8 cellular contexts compared by ENCODE assay signal in genomic region chr6:25017932-25018581, GRCh38.
DNase-seq lines count a peak whose midpoint lies in the region; ATAC-seq and TF ChIP-seq lines count a peak whose summit lies in the region.

No MANE protein-coding gene starts in this region.

- TF ChIP-seq CTCF in DOHH2 (IDR thresholded peaks at IDR 0.05; ENCODE audit: low read depth, low read length, poor library complexity, severe bottlenecking) (peak; percentile 91), HFF-Myc (IDR thresholded peaks at IDR 0.05; ENCODE audit: low read depth, low read length, missing control alignments) (peak; percentile 72), epithelial cell of proximal tubule (conservative IDR thresholded peaks at IDR 0.05; ENCODE audit: low read depth, low read length) (peak; percentile 89)

- POLR2A ChIA-PET in naive thymus-derived CD4-positive, alpha-beta T cell (lab: Charles Lee) = interaction anchor here (0.6 to 7.7 kb wide), 37 partner anchors 9 to 434 kb away, joined by 3 to 84 read pairs (median 4); partner anchors contain the start of gene RIPOR2

- H3K27ac ChIP-seq in DOHH2 (ENCODE audit: low read depth, low read length) = no peak overlapping the region
- peak overlapping the region; percentile 61 for H3K27ac ChIP-seq in naive thymus-derived CD4-positive, alpha-beta T cell (ENCODE audit: low read depth, low read length)

- H3K9me3 Mint-ChIP-seq in naive thymus-derived CD4-positive, alpha-beta T cell = no peaks in the 10 kb centered on the region

- H3K36me3 ChIP-seq in DOHH2 (ENCODE audit: control insufficient read depth, low read length) = no peaks in the 10 kb centered on the region
- no peaks in the 10 kb centered on the region for H3K36me3 ChIP-seq in naive thymus-derived CD4-positive, alpha-beta T cell (ENCODE audit: control insufficient read depth in 2 of 3, insufficient read depth in 3 of 3, low read length in 3 of 3)

- no peaks in the 10 kb centered on the region for H4K20me1 ChIP-seq in DOHH2 (ENCODE audit: control insufficient read depth, insufficient read depth, low read depth, low read length)

- peaks cover 25 to 47% (median 39%) of the 10 kb centered on the region in 7 donors for H3K4me1 Mint-ChIP-seq in naive thymus-derived CD4-positive, alpha-beta T cell

- H3K9me3 ChIP-seq in DOHH2 (ENCODE audit: control insufficient read depth, insufficient read depth, low read length) = no peaks in the 10 kb centered on the region
- no peaks in the 10 kb centered on the region for H3K9me3 ChIP-seq in naive thymus-derived CD4-positive, alpha-beta T cell (ENCODE audit: control insufficient read depth in 2 of 3, low read length in 3 of 3)

- no peaks in the 10 kb centered on the region for H3K79me2 ChIP-seq in DOHH2 (ENCODE audit: control insufficient read depth, low read length)

- DNase-seq in HFF-Myc (ENCODE audit: extremely low read depth, low read depth) (no peak), NCI-H82 treated with DMSO at 0.1 percent for 48 hours (lab: John Stamatoyannopoulos, UW; ENCODE audit: unreplicated experiment) (peak; percentile 9), epithelial cell of proximal tubule (ENCODE audit: low read depth) (peak; percentile 51), stromal cell of bone marrow (ENCODE audit: low read depth) (peak; percentile 36), NCI-H2107 (lab: John Stamatoyannopoulos, UW) (no peak)
- peak; percentile 66 to 71 for DNase-seq in activated CD8-positive, alpha-beta memory T cell treated with anti-CD3 and anti-CD28 coated beads for 1 hour (ENCODE audit: extremely low read depth in 1 of 2, low read depth in 1 of 2)
- DNase-seq in naive thymus-derived CD4-positive, alpha-beta T cell = peak; percentile 52 to 86 (median 81)

- H3K27me3 ChIP-seq in DOHH2 (ENCODE audit: control insufficient read depth, low read length) = no peaks in the 10 kb centered on the region
- no peaks in the 10 kb centered on the region for H3K27me3 ChIP-seq in naive thymus-derived CD4-positive, alpha-beta T cell (ENCODE audit: control insufficient read depth in 2 of 2, insufficient read depth in 2 of 2, low read length in 2 of 2)

- no peaks in the 10 kb centered on the region for H3K9me2 ChIP-seq in DOHH2 (replicated peaks; ENCODE audit: control insufficient read depth, low read length)

- peak overlapping the region in 9 of 10 donors; percentile 35 to 79 (median 67) for H3K4me3 Mint-ChIP-seq in naive thymus-derived CD4-positive, alpha-beta T cell

- peak overlapping the region; percentile 40 to 98 (median 94) for H3K27ac Mint-ChIP-seq in naive thymus-derived CD4-positive, alpha-beta T cell

- no peaks in the 10 kb centered on the region for H3K27me3 Mint-ChIP-seq in naive thymus-derived CD4-positive, alpha-beta T cell

- H3K4me3 ChIP-seq in DOHH2 (ENCODE audit: low read length) (peak overlapping the region; percentile 1; the same call in 1 of the 2 replicates), HFF-Myc (replicated peaks; ENCODE audit: low read depth, low read length) (no peak overlapping the region), epithelial cell of proximal tubule (ENCODE audit: low read depth, low read length) (no peak overlapping the region)
- H3K4me3 ChIP-seq in naive thymus-derived CD4-positive, alpha-beta T cell (ENCODE audit: low read length) = no peak overlapping the region

- H3F3A ChIP-seq in DOHH2 (ENCODE audit: control insufficient read depth, insufficient read depth) = peaks cover 10% of the 10 kb centered on the region

- peak overlapping the region; percentile 23 for H3K4me2 ChIP-seq in DOHH2 (ENCODE audit: low read length)

- CTCF ChIA-PET in naive thymus-derived CD4-positive, alpha-beta T cell (lab: Charles Lee) = interaction anchor here (0.6 to 7.3 kb wide), 47 partner anchors 9 to 438 kb away, joined by 3 to 77 read pairs (median 4); partner anchors contain the start of gene RIPOR2

- H3K4me1 ChIP-seq in DOHH2 (ENCODE audit: control insufficient read depth, low read length) = peaks cover 50% of the 10 kb centered on the region
- peaks cover 9 to 34% of the 10 kb centered on the region in 2 donors for H3K4me1 ChIP-seq in naive thymus-derived CD4-positive, alpha-beta T cell (ENCODE audit: control insufficient read depth in 2 of 2, insufficient read depth in 2 of 2, low read length in 2 of 2)

- intact Hi-C loops in naive thymus-derived CD4-positive, alpha-beta T cell (cut with micrococcal nuclease) = loop anchor here (1.0 to 10.0 kb wide), 13 partner anchors 26 to 523 kb away; partner anchors contain the start of genes ALDH5A1 (in 1 of the 2), C6orf62 (in 1 of the 2) and GMNN (in 1 of the 2)

- ATAC-seq in naive thymus-derived CD4-positive, alpha-beta T cell = peak; percentile 88

- no peaks in the 10 kb centered on the region for H3K36me3 Mint-ChIP-seq in naive thymus-derived CD4-positive, alpha-beta T cell

Comparison
In these comparisons a context has a peak if more than half of its experiments do, and no peak if none do; other contexts are left out.
1. DNase-seq: peak in NCI-H82 treated with DMSO at 0.1 percent for 48 hours (single experiment), activated CD8-positive, alpha-beta memory T cell treated with anti-CD3 and anti-CD28 coated beads for 1 hour (2 of 2), epithelial cell of proximal tubule (single experiment), naive thymus-derived CD4-positive, alpha-beta T cell (9 of 9) and stromal cell of bone marrow (single experiment); none in HFF-Myc (single experiment) and NCI-H2107 (single experiment).
2. Peak in every context shown above with its lines, with median percentiles within 50 percentile points of each other: CTCF ChIP-seq.